In genomic region chr12:6828671-6829531, GRCh38 we compare ENCODE assay signal across 8 cellular contexts. TPM values are rescaled to one million over a fixed set of nuclear protein-coding genes. Genes with fewer than 3 reads are reported as not detected.
DNase-seq lines count a peak whose midpoint lies in the region; ATAC-seq lines count a peak whose summit lies in the region.

No MANE protein-coding gene starts in this region.

- no peaks in the 10 kb centered on the region for H3K9me3 ChIP-seq in right cardiac atrium (ENCODE audit: control insufficient read depth, low read length)

- H3K4me3 ChIP-seq in right cardiac atrium (ENCODE audit: low read length), result peak overlapping the region; percentile 75

- peak overlapping the region; percentile 48 for H3K27ac ChIP-seq in right cardiac atrium (ENCODE audit: low read length)

- peak; percentile 18 to 19 for ATAC-seq in right cardiac atrium
- peak; percentile 23 for ATAC-seq in sciatic nerve

- intact Hi-C loops in right cardiac atrium (cut with DNase I), result loop anchor here (5.0 to 10.0 kb wide), 4 partner anchors 74 to 214 kb away; partner anchors contain the start of gene MLF2 (in 3 of the 4)
- intact Hi-C loops in sciatic nerve (cut with DNase I), result loop anchor here (10.0 kb wide), 1 partner anchor 74 kb away; the partner anchor contains the start of gene MLF2

- no peaks in the 10 kb centered on the region for H3K27me3 ChIP-seq in right cardiac atrium (ENCODE audit: control insufficient read depth, insufficient read depth)

- peaks cover 2% of the 10 kb centered on the region for H3K4me1 ChIP-seq in right cardiac atrium (ENCODE audit: control insufficient read depth, insufficient read depth, low read length)

- DNase-seq in DMS79 (lab: John Stamatoyannopoulos, UW) (peak; percentile 45), DMS79 treated with DMSO at 0.1 percent for 48 hours (lab: John Stamatoyannopoulos, UW) (no peak), RKO (ENCODE audit: low spot score) (peak; percentile 73), amniotic epithelial cell (ENCODE audit: low read depth) (peak; percentile 58), right cardiac atrium (peak in 2 of 3 donors; percentile 76 to 79), sciatic nerve (ENCODE audit: low spot score) (no peak), NOMO-1 treated with DMSO at 0.1 percent for 48 hours (lab: John Stamatoyannopoulos, UW; ENCODE audit: unreplicated experiment) (no peak), T1000 (lab: John Stamatoyannopoulos, UW) (no peak)

- WGBS in right cardiac atrium, result under 1% methylated on average over 89 of the region's 89 CpGs

RNA-seq across cellular contexts. Expression of gene P3H3, which starts 0.7 kb away (rescaled TPM):
- total RNA-seq in right cardiac atrium, result 10 to 100 TPM; 15.8 to 25.6 (median 21.1) TPM
- 17.7 TPM for polyA plus RNA-seq in right cardiac atrium
- 27.4 TPM for total RNA-seq in sciatic nerve

RNA-seq across cellular contexts. Expression of gene GPR162, which starts 7.3 kb away (rescaled TPM):
- total RNA-seq in right cardiac atrium (10 to 100 TPM in 1 of 4 donors, 1 to 10 TPM in 3; 6.8 to 10.9 (median 8.3) TPM), sciatic nerve (4.5 TPM)
- 6.8 TPM for polyA plus RNA-seq in right cardiac atrium

RNA-seq across cellular contexts. Expression of gene GNB3, which starts 11.8 kb away (rescaled TPM):
- total RNA-seq in right cardiac atrium, result 1 to 10 TPM; 2.9 to 7.8 (median 4.0) TPM
- 3.1 TPM for polyA plus RNA-seq in right cardiac atrium
- total RNA-seq in sciatic nerve, result 7.1 TPM

RNA-seq across cellular contexts. Expression of gene CDCA3, which starts 22.2 kb away (rescaled TPM):
- 1 to 10 TPM in 3 of 4 donors, not detected in 1; 1.2 to 1.8 (median 1.2) TPM for total RNA-seq in right cardiac atrium
- polyA plus RNA-seq in right cardiac atrium, result 0.50 TPM
- total RNA-seq in sciatic nerve, result 0.71 TPM

RNA-seq across cellular contexts. Expression of gene USP5, which starts 23.0 kb away (rescaled TPM):
- 10 to 100 TPM; 59.2 to 74.6 (median 71.0) TPM for total RNA-seq in right cardiac atrium
- polyA plus RNA-seq in right cardiac atrium, result 29.4 TPM
- total RNA-seq in sciatic nerve, result 70.1 TPM

Comparison
In these comparisons a context has a peak if more than half of its experiments do, and no peak if none do; other contexts are left out.
1. DNase-seq: peak in DMS79 (single experiment), RKO (single experiment), amniotic epithelial cell (single experiment) and right cardiac atrium (2 of 3); none in DMS79 treated with DMSO at 0.1 percent for 48 hours (single experiment), sciatic nerve (single experiment), NOMO-1 treated with DMSO at 0.1 percent for 48 hours (single experiment) and T1000 (single experiment).